Comparison of ENCODE assay signal across 17 cellular contexts in genomic region chr15:81288616-81289015, GRCh38.
"Had no signal": no experiment of that assay in that cellular context is flagged by ENCODE, and none has a peak within 500 bp of the region (broad histone marks: within the 10 kb centered on the region; RNA-seq: fewer than 3 reads in every experiment).

No MANE protein-coding gene starts in this region.

- H3K4me3 ChIP-seq: prostate gland, skin epidermis, thoracic aorta, upper lobe of right lung had no signal

- H3K27ac ChIP-seq: brain microvascular endothelial cell, foreskin keratinocyte, prostate gland, thoracic aorta, upper lobe of right lung had no signal

- ATAC-seq: foreskin keratinocyte, right cardiac atrium, upper lobe of right lung had no signal

- H3K27ac Mint-ChIP-seq: T-helper 2 cell treated with Interferon-gamma antibody and Interleukin-4, amounts not matched to agents 5 μg/mL and 100 μg/mL, for 36 hours had no signal

- DNase-seq: activated naive CD8-positive, alpha-beta T cell treated with anti-CD3 and anti-CD28 coated beads, Interleukin-2, amount 10 ng/mL, durations not matched to agents 7 days and 5 days; activated T-cell treated with anti-CD3 and anti-CD28 coated beads, Interleukin-2, amount 50 U/mL, for 1 hour; anterior cingulate cortex; brain microvascular endothelial cell; effector memory CD4-positive, alpha-beta T cell; foreskin keratinocyte; glutamatergic neuron; kidney glomerular epithelial cell; left ventricle myocardium superior; mesenchymal stem cell; right cardiac atrium; upper lobe of right lung had no signal

- H3K27me3 ChIP-seq: brain microvascular endothelial cell, foreskin keratinocyte, upper lobe of right lung had no signal

- H3K36me3 ChIP-seq: brain microvascular endothelial cell, prostate gland, thoracic aorta had no signal

- H3K4me1 ChIP-seq: foreskin keratinocyte, prostate gland had no signal

- H3K9me3 ChIP-seq: prostate gland, thoracic aorta, upper lobe of right lung had no signal

- H3K4me3 Mint-ChIP-seq: activated naive CD8-positive, alpha-beta T cell treated with anti-CD3 and anti-CD28 coated beads, Interleukin-2, amount 10 ng/mL, durations not matched to agents 7 days and 5 days; dendritic cell treated with granulocyte-macrophage colony-stimulating factor and Interleukin-4, amounts not matched to agents 40 ng/mL and 50 ng/mL, for 4 days; T-helper 2 cell treated with Interferon-gamma antibody and Interleukin-4, amounts not matched to agents 5 μg/mL and 100 μg/mL, for 36 hours had no signal

- H3K27me3 Mint-ChIP-seq: activated naive CD8-positive, alpha-beta T cell treated with anti-CD3 and anti-CD28 coated beads, Interleukin-2, amount 10 ng/mL, durations not matched to agents 7 days and 5 days; dendritic cell treated with granulocyte-macrophage colony-stimulating factor and Interleukin-4, amounts not matched to agents 40 ng/mL and 50 ng/mL, for 4 days had no signal
